Comparison of ENCODE assay signal across 4 cellular contexts in the genomic region with DNA sequence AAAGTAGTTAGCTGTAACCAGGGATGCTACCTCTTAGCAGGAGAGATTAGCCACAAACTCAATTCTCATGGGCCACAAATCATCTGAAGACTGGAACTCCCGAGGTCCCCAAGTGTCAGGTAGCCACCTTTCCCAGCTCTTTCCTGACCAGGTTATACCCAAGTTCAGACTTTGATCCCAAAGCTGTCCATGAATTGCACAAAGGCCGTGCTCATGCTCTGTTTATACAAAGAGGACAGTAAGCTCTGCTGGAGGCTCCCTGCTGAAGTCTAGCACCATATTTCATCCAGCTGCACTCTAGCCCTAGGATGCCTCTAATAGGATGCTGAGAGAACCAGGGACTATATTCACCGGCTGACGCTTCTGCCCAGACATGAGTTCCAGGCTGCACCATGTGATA.
"Had no signal": no experiment of that assay in that cellular context is flagged by ENCODE, and none has a peak within 500 bp of the region (broad histone marks: within the 10 kb centered on the region; RNA-seq: fewer than 3 reads in every experiment).

No MANE protein-coding gene starts in this region.

- ATAC-seq: GM23338 had no signal

- H3K4me2 ChIP-seq: GM23338 had no signal

- H2AFZ ChIP-seq: GM23338 had no signal

- DNase-seq: H9, HCEC 1CT, KBM-7 had no signal

- H3K4me3 ChIP-seq: GM23338 had no signal
